1 cellular context compared by ENCODE assay signal in the genomic region with DNA sequence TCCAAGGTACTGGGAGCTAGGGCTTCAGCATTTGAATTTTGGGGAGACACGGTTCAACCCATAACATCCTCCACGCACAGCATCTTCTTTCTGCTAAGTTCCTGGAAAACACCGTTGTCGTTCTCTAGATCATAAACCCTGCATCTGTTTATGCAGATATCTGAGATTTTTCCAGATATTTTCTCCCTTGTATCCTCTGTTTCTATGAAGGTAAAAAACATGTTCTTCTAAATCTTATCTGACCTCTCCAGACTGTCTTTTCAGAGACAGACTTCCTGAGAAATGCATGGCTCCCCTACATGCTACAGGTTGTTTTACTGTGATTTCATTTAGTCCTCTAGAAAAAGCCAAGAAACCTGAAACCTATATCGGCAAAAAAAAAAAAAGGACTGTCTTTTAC.
TF ChIP-seq lines count a peak whose summit lies in the region.

No MANE protein-coding gene starts in this region.

TF ChIP-seq in K562, 482 proteins besides CTCF, POLR2A, EP300 and RAD21 (continued from another document and continues in another):
- TF ChIP-seq, protein P1, sequence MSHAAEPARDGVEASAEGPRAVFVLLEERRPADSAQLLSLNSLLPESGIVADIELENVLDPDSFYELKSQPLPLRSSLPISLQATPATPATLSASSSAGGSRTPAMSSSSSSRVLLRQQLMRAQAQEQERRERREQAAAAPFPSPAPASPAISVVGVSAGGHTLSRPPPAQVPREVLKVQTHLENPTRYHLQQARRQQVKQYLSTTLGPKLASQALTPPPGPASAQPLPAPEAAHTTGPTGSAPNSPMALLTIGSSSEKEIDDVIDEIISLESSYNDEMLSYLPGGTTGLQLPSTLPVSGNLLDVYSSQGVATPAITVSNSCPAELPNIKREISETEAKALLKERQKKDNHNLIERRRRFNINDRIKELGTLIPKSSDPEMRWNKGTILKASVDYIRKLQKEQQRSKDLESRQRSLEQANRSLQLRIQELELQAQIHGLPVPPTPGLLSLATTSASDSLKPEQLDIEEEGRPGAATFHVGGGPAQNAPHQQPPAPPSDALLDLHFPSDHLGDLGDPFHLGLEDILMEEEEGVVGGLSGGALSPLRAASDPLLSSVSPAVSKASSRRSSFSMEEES (CRISPR knock-in tag; IDR thresholded peaks at IDR 0.05): no peak
- TF ChIP-seq, protein P2, sequence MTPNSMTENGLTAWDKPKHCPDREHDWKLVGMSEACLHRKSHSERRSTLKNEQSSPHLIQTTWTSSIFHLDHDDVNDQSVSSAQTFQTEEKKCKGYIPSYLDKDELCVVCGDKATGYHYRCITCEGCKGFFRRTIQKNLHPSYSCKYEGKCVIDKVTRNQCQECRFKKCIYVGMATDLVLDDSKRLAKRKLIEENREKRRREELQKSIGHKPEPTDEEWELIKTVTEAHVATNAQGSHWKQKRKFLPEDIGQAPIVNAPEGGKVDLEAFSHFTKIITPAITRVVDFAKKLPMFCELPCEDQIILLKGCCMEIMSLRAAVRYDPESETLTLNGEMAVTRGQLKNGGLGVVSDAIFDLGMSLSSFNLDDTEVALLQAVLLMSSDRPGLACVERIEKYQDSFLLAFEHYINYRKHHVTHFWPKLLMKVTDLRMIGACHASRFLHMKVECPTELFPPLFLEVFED (CRISPR knock-in tag; conservative IDR thresholded peaks at IDR 0.05): no peak
- peak; percentile 75 for TF ChIP-seq ARID1B (IDR thresholded peaks at IDR 0.05)
- TF ChIP-seq NR1H2 (CRISPR knock-in tag; IDR thresholded peaks at IDR 0.05): no peak
- no peak for TF ChIP-seq HIVEP1 (CRISPR knock-in tag; IDR thresholded peaks at IDR 0.05)
- peak in 1 of 2 experiments; percentile 93; a peak in 2 of 4 replicates for TF ChIP-seq ARNT (IDR thresholded peaks at IDR 0.05)
- TF ChIP-seq, protein P3, sequence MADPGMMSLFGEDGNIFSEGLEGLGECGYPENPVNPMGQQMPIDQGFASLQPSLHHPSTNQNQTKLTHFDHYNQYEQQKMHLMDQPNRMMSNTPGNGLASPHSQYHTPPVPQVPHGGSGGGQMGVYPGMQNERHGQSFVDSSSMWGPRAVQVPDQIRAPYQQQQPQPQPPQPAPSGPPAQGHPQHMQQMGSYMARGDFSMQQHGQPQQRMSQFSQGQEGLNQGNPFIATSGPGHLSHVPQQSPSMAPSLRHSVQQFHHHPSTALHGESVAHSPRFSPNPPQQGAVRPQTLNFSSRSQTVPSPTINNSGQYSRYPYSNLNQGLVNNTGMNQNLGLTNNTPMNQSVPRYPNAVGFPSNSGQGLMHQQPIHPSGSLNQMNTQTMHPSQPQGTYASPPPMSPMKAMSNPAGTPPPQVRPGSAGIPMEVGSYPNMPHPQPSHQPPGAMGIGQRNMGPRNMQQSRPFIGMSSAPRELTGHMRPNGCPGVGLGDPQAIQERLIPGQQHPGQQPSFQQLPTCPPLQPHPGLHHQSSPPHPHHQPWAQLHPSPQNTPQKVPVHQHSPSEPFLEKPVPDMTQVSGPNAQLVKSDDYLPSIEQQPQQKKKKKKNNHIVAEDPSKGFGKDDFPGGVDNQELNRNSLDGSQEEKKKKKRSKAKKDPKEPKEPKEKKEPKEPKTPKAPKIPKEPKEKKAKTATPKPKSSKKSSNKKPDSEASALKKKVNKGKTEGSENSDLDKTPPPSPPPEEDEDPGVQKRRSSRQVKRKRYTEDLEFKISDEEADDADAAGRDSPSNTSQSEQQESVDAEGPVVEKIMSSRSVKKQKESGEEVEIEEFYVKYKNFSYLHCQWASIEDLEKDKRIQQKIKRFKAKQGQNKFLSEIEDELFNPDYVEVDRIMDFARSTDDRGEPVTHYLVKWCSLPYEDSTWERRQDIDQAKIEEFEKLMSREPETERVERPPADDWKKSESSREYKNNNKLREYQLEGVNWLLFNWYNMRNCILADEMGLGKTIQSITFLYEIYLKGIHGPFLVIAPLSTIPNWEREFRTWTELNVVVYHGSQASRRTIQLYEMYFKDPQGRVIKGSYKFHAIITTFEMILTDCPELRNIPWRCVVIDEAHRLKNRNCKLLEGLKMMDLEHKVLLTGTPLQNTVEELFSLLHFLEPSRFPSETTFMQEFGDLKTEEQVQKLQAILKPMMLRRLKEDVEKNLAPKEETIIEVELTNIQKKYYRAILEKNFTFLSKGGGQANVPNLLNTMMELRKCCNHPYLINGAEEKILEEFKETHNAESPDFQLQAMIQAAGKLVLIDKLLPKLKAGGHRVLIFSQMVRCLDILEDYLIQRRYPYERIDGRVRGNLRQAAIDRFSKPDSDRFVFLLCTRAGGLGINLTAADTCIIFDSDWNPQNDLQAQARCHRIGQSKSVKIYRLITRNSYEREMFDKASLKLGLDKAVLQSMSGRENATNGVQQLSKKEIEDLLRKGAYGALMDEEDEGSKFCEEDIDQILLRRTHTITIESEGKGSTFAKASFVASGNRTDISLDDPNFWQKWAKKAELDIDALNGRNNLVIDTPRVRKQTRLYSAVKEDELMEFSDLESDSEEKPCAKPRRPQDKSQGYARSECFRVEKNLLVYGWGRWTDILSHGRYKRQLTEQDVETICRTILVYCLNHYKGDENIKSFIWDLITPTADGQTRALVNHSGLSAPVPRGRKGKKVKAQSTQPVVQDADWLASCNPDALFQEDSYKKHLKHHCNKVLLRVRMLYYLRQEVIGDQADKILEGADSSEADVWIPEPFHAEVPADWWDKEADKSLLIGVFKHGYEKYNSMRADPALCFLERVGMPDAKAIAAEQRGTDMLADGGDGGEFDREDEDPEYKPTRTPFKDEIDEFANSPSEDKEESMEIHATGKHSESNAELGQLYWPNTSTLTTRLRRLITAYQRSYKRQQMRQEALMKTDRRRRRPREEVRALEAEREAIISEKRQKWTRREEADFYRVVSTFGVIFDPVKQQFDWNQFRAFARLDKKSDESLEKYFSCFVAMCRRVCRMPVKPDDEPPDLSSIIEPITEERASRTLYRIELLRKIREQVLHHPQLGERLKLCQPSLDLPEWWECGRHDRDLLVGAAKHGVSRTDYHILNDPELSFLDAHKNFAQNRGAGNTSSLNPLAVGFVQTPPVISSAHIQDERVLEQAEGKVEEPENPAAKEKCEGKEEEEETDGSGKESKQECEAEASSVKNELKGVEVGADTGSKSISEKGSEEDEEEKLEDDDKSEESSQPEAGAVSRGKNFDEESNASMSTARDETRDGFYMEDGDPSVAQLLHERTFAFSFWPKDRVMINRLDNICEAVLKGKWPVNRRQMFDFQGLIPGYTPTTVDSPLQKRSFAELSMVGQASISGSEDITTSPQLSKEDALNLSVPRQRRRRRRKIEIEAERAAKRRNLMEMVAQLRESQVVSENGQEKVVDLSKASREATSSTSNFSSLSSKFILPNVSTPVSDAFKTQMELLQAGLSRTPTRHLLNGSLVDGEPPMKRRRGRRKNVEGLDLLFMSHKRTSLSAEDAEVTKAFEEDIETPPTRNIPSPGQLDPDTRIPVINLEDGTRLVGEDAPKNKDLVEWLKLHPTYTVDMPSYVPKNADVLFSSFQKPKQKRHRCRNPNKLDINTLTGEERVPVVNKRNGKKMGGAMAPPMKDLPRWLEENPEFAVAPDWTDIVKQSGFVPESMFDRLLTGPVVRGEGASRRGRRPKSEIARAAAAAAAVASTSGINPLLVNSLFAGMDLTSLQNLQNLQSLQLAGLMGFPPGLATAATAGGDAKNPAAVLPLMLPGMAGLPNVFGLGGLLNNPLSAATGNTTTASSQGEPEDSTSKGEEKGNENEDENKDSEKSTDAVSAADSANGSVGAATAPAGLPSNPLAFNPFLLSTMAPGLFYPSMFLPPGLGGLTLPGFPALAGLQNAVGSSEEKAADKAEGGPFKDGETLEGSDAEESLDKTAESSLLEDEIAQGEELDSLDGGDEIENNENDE (IDR thresholded peaks at IDR 0.05; ENCODE audit: low read depth, low read length): no peak
- no peak for TF ChIP-seq SRSF1 (IDR thresholded peaks at IDR 0.05; ENCODE audit: low read depth, low read length)
- no peak for TF ChIP-seq MYBL2 (IDR thresholded peaks at IDR 0.05; ENCODE audit: low read depth)
- no peak for TF ChIP-seq MYBL2 (CRISPR knock-in tag; IDR thresholded peaks at IDR 0.05; ENCODE audit: borderline replicate concordance)
- TF ChIP-seq TCF3 (CRISPR knock-in tag; IDR thresholded peaks at IDR 0.05): peak; percentile 69
- TF ChIP-seq ZNF436 (CRISPR knock-in tag; IDR thresholded peaks at IDR 0.05): no peak
- TF ChIP-seq, protein P4, sequence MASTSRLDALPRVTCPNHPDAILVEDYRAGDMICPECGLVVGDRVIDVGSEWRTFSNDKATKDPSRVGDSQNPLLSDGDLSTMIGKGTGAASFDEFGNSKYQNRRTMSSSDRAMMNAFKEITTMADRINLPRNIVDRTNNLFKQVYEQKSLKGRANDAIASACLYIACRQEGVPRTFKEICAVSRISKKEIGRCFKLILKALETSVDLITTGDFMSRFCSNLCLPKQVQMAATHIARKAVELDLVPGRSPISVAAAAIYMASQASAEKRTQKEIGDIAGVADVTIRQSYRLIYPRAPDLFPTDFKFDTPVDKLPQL (IDR thresholded peaks at IDR 0.05; ENCODE audit: extremely low read depth, insufficient read length): no peak
- 0 out of 2 replicates have a peak, but pooled peaks have one; percentile 25 for TF ChIP-seq PML (IDR thresholded peaks at IDR 0.05; ENCODE audit: low read length)
- TF ChIP-seq FOS (IDR thresholded peaks at IDR 0.05; ENCODE audit: extremely low read depth, insufficient read length): no peak
- TF ChIP-seq HDAC1 (IDR thresholded peaks at IDR 0.05): peak in 1 of 2 experiments; percentile 50; a peak in 1 of 4 replicates
- peak; percentile 80 for TF ChIP-seq TEAD4 (IDR thresholded peaks at IDR 0.05; ENCODE audit: low read length)
- TF ChIP-seq TEAD4 (CRISPR knock-in tag; IDR thresholded peaks at IDR 0.05; ENCODE audit: borderline replicate concordance): no peak
- TF ChIP-seq, protein P5, sequence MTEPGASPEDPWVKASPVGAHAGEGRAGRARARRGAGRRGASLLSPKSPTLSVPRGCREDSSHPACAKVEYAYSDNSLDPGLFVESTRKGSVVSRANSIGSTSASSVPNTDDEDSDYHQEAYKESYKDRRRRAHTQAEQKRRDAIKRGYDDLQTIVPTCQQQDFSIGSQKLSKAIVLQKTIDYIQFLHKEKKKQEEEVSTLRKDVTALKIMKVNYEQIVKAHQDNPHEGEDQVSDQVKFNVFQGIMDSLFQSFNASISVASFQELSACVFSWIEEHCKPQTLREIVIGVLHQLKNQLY (CRISPR knock-in tag; conservative IDR thresholded peaks at IDR 0.05): no peak
- TF ChIP-seq CXXC5 (CRISPR knock-in tag; IDR thresholded peaks at IDR 0.05): peak; percentile 32; the same call in 1 of the 2 replicates
- TF ChIP-seq, protein P6, sequence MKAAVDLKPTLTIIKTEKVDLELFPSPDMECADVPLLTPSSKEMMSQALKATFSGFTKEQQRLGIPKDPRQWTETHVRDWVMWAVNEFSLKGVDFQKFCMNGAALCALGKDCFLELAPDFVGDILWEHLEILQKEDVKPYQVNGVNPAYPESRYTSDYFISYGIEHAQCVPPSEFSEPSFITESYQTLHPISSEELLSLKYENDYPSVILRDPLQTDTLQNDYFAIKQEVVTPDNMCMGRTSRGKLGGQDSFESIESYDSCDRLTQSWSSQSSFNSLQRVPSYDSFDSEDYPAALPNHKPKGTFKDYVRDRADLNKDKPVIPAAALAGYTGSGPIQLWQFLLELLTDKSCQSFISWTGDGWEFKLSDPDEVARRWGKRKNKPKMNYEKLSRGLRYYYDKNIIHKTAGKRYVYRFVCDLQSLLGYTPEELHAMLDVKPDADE (conservative IDR thresholded peaks at IDR 0.05; ENCODE audit: control insufficient read depth, low read depth, low read length): no peak
- TF ChIP-seq, protein P7, sequence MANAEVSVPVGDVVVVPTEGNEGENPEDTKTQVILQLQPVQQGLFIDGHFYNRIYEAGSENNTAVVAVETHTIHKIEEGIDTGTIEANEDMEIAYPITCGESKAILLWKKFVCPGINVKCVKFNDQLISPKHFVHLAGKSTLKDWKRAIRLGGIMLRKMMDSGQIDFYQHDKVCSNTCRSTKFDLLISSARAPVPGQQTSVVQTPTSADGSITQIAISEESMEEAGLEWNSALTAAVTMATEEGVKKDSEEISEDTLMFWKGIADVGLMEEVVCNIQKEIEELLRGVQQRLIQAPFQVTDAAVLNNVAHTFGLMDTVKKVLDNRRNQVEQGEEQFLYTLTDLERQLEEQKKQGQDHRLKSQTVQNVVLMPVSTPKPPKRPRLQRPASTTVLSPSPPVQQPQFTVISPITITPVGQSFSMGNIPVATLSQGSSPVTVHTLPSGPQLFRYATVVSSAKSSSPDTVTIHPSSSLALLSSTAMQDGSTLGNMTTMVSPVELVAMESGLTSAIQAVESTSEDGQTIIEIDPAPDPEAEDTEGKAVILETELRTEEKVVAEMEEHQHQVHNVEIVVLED (CRISPR knock-in tag; IDR thresholded peaks at IDR 0.05): no peak
- TF ChIP-seq ZC3H11A (IDR thresholded peaks at IDR 0.05; ENCODE audit: low read depth, low read length): no peak
- TF ChIP-seq ZNF354B (CRISPR knock-in tag; IDR thresholded peaks at IDR 0.05): no peak
- 0 out of 2 replicates have a peak, but pooled peaks have one; percentile 44 for TF ChIP-seq MTA2 (IDR thresholded peaks at IDR 0.05; ENCODE audit: low read depth)
- no peak for TF ChIP-seq FOXJ2 (tag; IDR thresholded peaks at IDR 0.05)
- TF ChIP-seq CTBP1 (IDR thresholded peaks at IDR 0.05; ENCODE audit: borderline replicate concordance): peak; percentile 57; the same call in 1 of the 2 replicates
- no peak for TF ChIP-seq SRSF3 (IDR thresholded peaks at IDR 0.05; ENCODE audit: insufficient read depth, low read length)
- TF ChIP-seq EP400 (IDR thresholded peaks at IDR 0.05): no peak
- no peak for TF ChIP-seq JUND (IDR thresholded peaks at IDR 0.05; ENCODE audit: borderline replicate concordance, low read depth, low read length)
- no peak for TF ChIP-seq JUND (tag; IDR thresholded peaks at IDR 0.05; ENCODE audit: borderline replicate concordance, low read depth, low read length)
- TF ChIP-seq, protein P8, sequence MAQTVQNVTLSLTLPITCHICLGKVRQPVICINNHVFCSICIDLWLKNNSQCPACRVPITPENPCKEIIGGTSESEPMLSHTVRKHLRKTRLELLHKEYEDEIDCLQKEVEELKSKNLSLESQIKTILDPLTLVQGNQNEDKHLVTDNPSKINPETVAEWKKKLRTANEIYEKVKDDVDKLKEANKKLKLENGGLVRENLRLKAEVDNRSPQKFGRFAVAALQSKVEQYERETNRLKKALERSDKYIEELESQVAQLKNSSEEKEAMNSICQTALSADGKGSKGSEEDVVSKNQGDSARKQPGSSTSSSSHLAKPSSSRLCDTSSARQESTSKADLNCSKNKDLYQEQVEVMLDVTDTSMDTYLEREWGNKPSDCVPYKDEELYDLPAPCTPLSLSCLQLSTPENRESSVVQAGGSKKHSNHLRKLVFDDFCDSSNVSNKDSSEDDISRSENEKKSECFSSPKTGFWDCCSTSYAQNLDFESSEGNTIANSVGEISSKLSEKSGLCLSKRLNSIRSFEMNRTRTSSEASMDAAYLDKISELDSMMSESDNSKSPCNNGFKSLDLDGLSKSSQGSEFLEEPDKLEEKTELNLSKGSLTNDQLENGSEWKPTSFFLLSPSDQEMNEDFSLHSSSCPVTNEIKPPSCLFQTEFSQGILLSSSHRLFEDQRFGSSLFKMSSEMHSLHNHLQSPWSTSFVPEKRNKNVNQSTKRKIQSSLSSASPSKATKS (CRISPR knock-in tag; IDR thresholded peaks at IDR 0.05): no peak
- TF ChIP-seq POLR3G (IDR thresholded peaks at IDR 0.05; ENCODE audit: extremely low read depth, insufficient read length, insufficient replicate concordance): no peak
- TF ChIP-seq ZKSCAN8 (CRISPR knock-in tag; IDR thresholded peaks at IDR 0.05): no peak
- TF ChIP-seq RCOR1 (IDR thresholded peaks at IDR 0.05; ENCODE audit: borderline replicate concordance in 1 of 2, low read depth in 2 of 2, low read length in 2 of 2): peak in 1 of 2 experiments; percentile 85; a peak in 2 of 4 replicates
- TF ChIP-seq CCNT2 (IDR thresholded peaks at IDR 0.05; ENCODE audit: borderline replicate concordance, extremely low read depth, insufficient read length, low read depth, low read length): peak; percentile 13
- no peak for TF ChIP-seq CBX3 (IDR thresholded peaks at IDR 0.05; ENCODE audit: borderline replicate concordance in 1 of 2, low read length in 2 of 2)
- no peak for TF ChIP-seq ZNF77 (CRISPR knock-in tag; IDR thresholded peaks at IDR 0.05)
- no peak for TF ChIP-seq RUNX1 (IDR thresholded peaks at IDR 0.05; ENCODE audit: low read depth)
